In the genomic region with DNA sequence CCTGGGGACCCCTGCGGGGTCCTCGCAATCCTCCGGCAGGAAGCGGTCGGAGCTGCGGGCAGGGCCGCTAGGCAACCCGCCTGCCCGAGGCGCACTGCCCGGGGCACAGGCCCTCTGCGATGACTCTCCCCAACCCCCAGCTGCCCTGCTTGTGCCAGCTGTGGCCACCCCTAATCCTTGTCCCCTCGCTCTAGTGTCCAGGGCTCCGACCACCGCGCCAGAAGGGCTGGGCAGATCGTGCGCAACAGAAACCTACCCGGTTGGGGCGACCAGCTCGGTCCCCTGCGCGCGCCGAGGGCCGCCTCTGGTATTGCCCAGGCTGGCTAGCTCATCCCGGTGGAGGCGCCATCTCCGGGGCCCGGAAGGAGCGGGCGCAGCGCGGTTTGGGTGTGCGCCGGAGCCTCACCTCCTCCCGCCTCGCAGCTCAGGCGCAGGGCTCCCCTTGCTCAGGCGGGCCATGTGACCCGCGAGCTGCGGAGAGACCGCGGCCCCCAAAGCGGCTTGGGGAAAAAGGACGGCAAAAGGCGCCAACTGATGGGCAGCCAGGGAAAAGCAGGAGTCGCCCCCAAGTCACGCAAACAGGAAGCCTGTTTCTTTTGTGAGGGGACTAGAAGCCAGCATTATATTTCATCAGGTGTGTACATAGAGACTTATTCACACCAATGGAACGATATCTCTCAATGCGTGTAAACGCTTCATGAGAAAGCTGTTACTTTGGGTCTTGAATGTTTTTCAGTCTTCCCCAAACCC, we compare ENCODE assay signal across 8 cellular contexts. TPM values are rescaled to one million over a fixed set of nuclear protein-coding genes. Genes with fewer than 3 reads are reported as not detected.
A peak's percentile ranks its signal among the peaks of the same experiment; 100 is the strongest.
DNase-seq lines count a peak whose midpoint lies in the region; ATAC-seq and TF ChIP-seq lines count a peak whose summit lies in the region.

No MANE protein-coding gene starts in this region.

- TF ChIP-seq EP300 in stomach (IDR thresholded peaks at IDR 0.05), result no peak

- H3K27ac ChIP-seq in ectodermal cell (ENCODE audit: insufficient read depth, low read depth, low read length, poor library complexity, severe bottlenecking) (no peak overlapping the region), left lung (peak overlapping the region; percentile 70 to 72), stomach (peak overlapping the region; percentile 87 to 93 (median 92))

- ATAC-seq in left lung, result peak; percentile 91
- ATAC-seq in HG03025 (IDR thresholded peaks at IDR 0.05; ENCODE audit: low FRiP score, unreplicated experiment), result no peak

- WGBS in ectodermal cell, 2 experiments, result 3% methylated on average over 53 of the region's 53 CpGs
- WGBS in stomach, 5 donors, result 1 to 2% (median 2%) methylated on average over 33 to 53 of the region's 53 CpGs

- CTCF ChIA-PET in AG04449 (lab: Yijun Ruan, JAX), result interaction anchor here (1.3 to 5.8 kb wide), 11 partner anchors 9 to 46 kb away, joined by 4 to 25 read pairs (median 12); partner anchors contain the start of gene RNF20

- peak; percentile 38 for TF ChIP-seq CTCF in AG04449 (IDR thresholded peaks at IDR 0.05; ENCODE audit: insufficient read depth, low read length, missing control alignments)
- TF ChIP-seq CTCF in HFF-Myc (IDR thresholded peaks at IDR 0.05; ENCODE audit: low read depth, low read length, missing control alignments), result peak; percentile 38
- TF ChIP-seq CTCF in left lung (IDR thresholded peaks at IDR 0.05), result no peak
- no peak for TF ChIP-seq CTCF in stomach (IDR thresholded peaks at IDR 0.05)

- intact Hi-C loops in left lung (cut with DNase I), result no loop called here
- intact Hi-C loops in stomach (cut with DNase I; ENCODE audit: low total_unique reads), result no loop called here

- POLR2A ChIA-PET in AG04449 (lab: Yijun Ruan, JAX), result interaction anchor here (0.7 to 1.8 kb wide), 4 partner anchors 21 to 47 kb away, joined by 3 to 6 read pairs (median 4); partner anchors contain the start of gene RNF20

- DNase-seq in AG04449 (ENCODE audit: low read depth, low spot score) (no peak), HFF-Myc (ENCODE audit: extremely low read depth, low read depth) (no peak), RPMI7951 (ENCODE audit: low read depth) (peak; percentile 73), left lung (peak; percentile 43 to 81), stomach (peak; percentile 70)
- DNase-seq in stimulated activated naive CD4-positive, alpha-beta T cell (lab: John Stamatoyannopoulos, UW), result no peak

- no peak for TF ChIP-seq POLR2A in stomach (IDR thresholded peaks at IDR 0.05)

- H3K9me3 ChIP-seq in ectodermal cell (ENCODE audit: control insufficient read depth, low read length), result no peaks in the 10 kb centered on the region
- no peaks in the 10 kb centered on the region for H3K9me3 ChIP-seq in left lung
- H3K9me3 ChIP-seq in stomach, result no peaks in the 10 kb centered on the region

- H3K27me3 ChIP-seq in ectodermal cell (ENCODE audit: control insufficient read depth, insufficient read depth, low read length, poor library complexity, severe bottlenecking), result peaks cover 16% of the 10 kb centered on the region
- H3K27me3 ChIP-seq in left lung, result peaks cover 12 to 63% of the 10 kb centered on the region in 2 donors
- peaks cover 0 to 15% (median 12%) of the 10 kb centered on the region in 3 donors for H3K27me3 ChIP-seq in stomach

- H3K4me1 ChIP-seq in ectodermal cell (ENCODE audit: control insufficient read depth, insufficient read depth, low read length), result no peaks in the 10 kb centered on the region
- peaks cover 0 to 9% of the 10 kb centered on the region in 2 donors for H3K4me1 ChIP-seq in left lung
- peaks cover 1 to 40% (median 13%) of the 10 kb centered on the region in 4 donors for H3K4me1 ChIP-seq in stomach

- peak overlapping the region; percentile 71 for H3K4me3 ChIP-seq in AG04449 (ENCODE audit: low read depth, low read length)
- peak overlapping the region; percentile 67 for H3K4me3 ChIP-seq in HFF-Myc (replicated peaks; ENCODE audit: low read depth, low read length)
- H3K4me3 ChIP-seq in ectodermal cell (ENCODE audit: insufficient read depth, low read depth, low read length), result peak overlapping the region; percentile 74
- peak overlapping the region; percentile 45 to 50 for H3K4me3 ChIP-seq in left lung
- peak overlapping the region; percentile 65 to 83 (median 70) for H3K4me3 ChIP-seq in stomach

- no peaks in the 10 kb centered on the region for H3K36me3 ChIP-seq in ectodermal cell (ENCODE audit: control insufficient read depth, insufficient read depth, low read length)
- no peaks in the 10 kb centered on the region for H3K36me3 ChIP-seq in left lung
- no peaks in the 10 kb centered on the region for H3K36me3 ChIP-seq in stomach

RNA-seq across cellular contexts. Expression of gene RNF20, which starts 46.8 kb away (rescaled TPM):
- total RNA-seq in RPMI7951 (2014; rRNA removed; shearing (Covaris generic)), result 28.3 and 29.2 TPM in 2 replicates
- polyA plus RNA-seq in ectodermal cell (2013, experiment 1 of 4), result 47.3 TPM
- polyA plus RNA-seq in ectodermal cell (2013, experiment 2 of 4), result 48.9 TPM
- polyA plus RNA-seq in ectodermal cell (2013, experiment 3 of 4), result 33.9 TPM
- polyA plus RNA-seq in ectodermal cell (2013, experiment 4 of 4), result 38.6 TPM
- 10 to 100 TPM; 37.7 to 39.9 TPM for total RNA-seq in left lung
- total RNA-seq in stomach, result 10 to 100 TPM in 3 of 5 donors, 1 to 10 TPM in 2; 8.2 to 30.4 (median 14.8) TPM
- 10 to 100 TPM in 2 of 3 donors, 1 to 10 TPM in 1; 9.4 to 12.8 (median 12.0) TPM for polyA plus RNA-seq in stomach

RNA-seq across cellular contexts. Expression of gene ALDOB, which starts 51.3 kb away (rescaled TPM):
- not detected in 2 replicates for total RNA-seq in RPMI7951 (2014; rRNA removed; shearing (Covaris generic))
- not detected for polyA plus RNA-seq in ectodermal cell (2013, experiment 1 of 4)
- polyA plus RNA-seq in ectodermal cell (2013, experiment 2 of 4), result not detected
- polyA plus RNA-seq in ectodermal cell (2013, experiment 3 of 4), result not detected
- not detected for polyA plus RNA-seq in ectodermal cell (2013, experiment 4 of 4)
- total RNA-seq in left lung, result not detected
- total RNA-seq in stomach, result 100 to 1,000 TPM in 1 of 5 donors, 1 to 10 TPM in 2, under 1 TPM in 1, not detected in 1; 0.45 to 101 (median 2.4) TPM
- 10 to 100 TPM in 1 of 3 donors, 1 to 10 TPM in 2; 1.1 to 13.0 (median 2.5) TPM for polyA plus RNA-seq in stomach

Comparison
In these comparisons a context has a peak if more than half of its experiments do, and no peak if none do; other contexts are left out.
1. DNase-seq: peak in RPMI7951 (single experiment), left lung (2 of 2) and stomach (single experiment); none in AG04449 (single experiment), HFF-Myc (single experiment) and stimulated activated naive CD4-positive, alpha-beta T cell (0 of 6).
2. CTCF ChIP-seq: peak in AG04449 (single experiment) and HFF-Myc (single experiment); none in left lung (0 of 2) and stomach (0 of 7).
3. Peak in every context shown above with its lines, with median percentiles within 50 percentile points of each other: H3K4me3 ChIP-seq.